ENCODE assay signal across 11 cellular contexts in genomic region chr4:158823461-158823873, GRCh38. TPM values are rescaled to one million over a fixed set of nuclear protein-coding genes. Genes with fewer than 3 reads are reported as not detected.
DNase-seq lines count a peak whose midpoint lies in the region; ATAC-seq and TF ChIP-seq lines count a peak whose summit lies in the region.
"Had no signal": no experiment of that assay in that cellular context is flagged by ENCODE, and none has a peak within 500 bp of the region (broad histone marks: within the 10 kb centered on the region; RNA-seq: fewer than 3 reads in every experiment).

No MANE protein-coding gene starts in this region.

- BruUV-seq in Calu3 (replicated peaks; lab: Mats Ljungman, UMichigan): no TSS peak

- TF ChIP-seq CTCF in Calu3 (IDR thresholded peaks at IDR 0.05; ENCODE audit: unreplicated experiment): no peak

- ATAC-seq in GM21717 (IDR thresholded peaks at IDR 0.05; ENCODE audit: unreplicated experiment) (peak; percentile 47), GM19395 (IDR thresholded peaks at IDR 0.05; ENCODE audit: unreplicated experiment) (no peak)
- ATAC-seq in activated T-cell treated with anti-CD3 and anti-CD28 coated beads, Interleukin-2, amount 50 U/mL, for 4 hours: peak; percentile 61 to 62

- peaks cover 21% of the 10 kb centered on the region for H3K36me3 Mint-ChIP-seq in Calu3 (ENCODE audit: insufficient read depth, unreplicated experiment)
- H3K36me3 Mint-ChIP-seq in activated T-cell treated with anti-CD3 and anti-CD28 coated beads, Interleukin-2, amount 50 U/mL, for 4 hours (ENCODE audit: insufficient read depth): peaks cover 4% of the 10 kb centered on the region
- H3K36me3 Mint-ChIP-seq: IgD-negative memory B cell; stimulated activated naive B cell treated with anti-CD40 and anti-IgM and Interleukin-4, amounts not matched to agents 10 μg/mL and 1 μg/mL and 100 μg/mL, for 72 hours had no signal

- intact Hi-C loops in Calu3 (cut with micrococcal nuclease; ENCODE audit: unreplicated experiment): no loop called here

- no peak overlapping the region for H3K4me3 Mint-ChIP-seq in Calu3 (ENCODE audit: low read depth, unreplicated experiment)
- no peak overlapping the region for H3K4me3 Mint-ChIP-seq in activated T-cell treated with anti-CD3 and anti-CD28 coated beads, Interleukin-2, amount 50 U/mL, for 4 hours
- H3K4me3 Mint-ChIP-seq: IgD-negative memory B cell; stimulated activated naive B cell treated with anti-CD40 and anti-IgM and Interleukin-4, amounts not matched to agents 10 μg/mL and 1 μg/mL and 100 μg/mL, for 72 hours had no signal

- H3K4me1 Mint-ChIP-seq in Calu3 (ENCODE audit: low read depth, unreplicated experiment): peaks cover 84% of the 10 kb centered on the region
- H3K4me1 Mint-ChIP-seq in activated T-cell treated with anti-CD3 and anti-CD28 coated beads, Interleukin-2, amount 50 U/mL, for 4 hours (ENCODE audit: low read depth): peaks cover 56% of the 10 kb centered on the region
- H3K4me1 Mint-ChIP-seq: IgD-negative memory B cell had no signal

- DNase-seq in Calu3: no peak
- no peak for DNase-seq in activated T-cell treated with anti-CD3 and anti-CD28 coated beads, Interleukin-2, amount 50 U/mL, for 4 hours
- peak; percentile 97 for DNase-seq in kidney tubule cell (ENCODE audit: low spot score)
- no peak for DNase-seq in globus pallidus (ENCODE audit: low spot score)
- no peak for DNase-seq in effector memory CD4-positive, alpha-beta T cell
- DNase-seq in UCSD-AML1 (lab: John Stamatoyannopoulos, UW; ENCODE audit: unreplicated experiment): no peak
- DNase-seq: stimulated activated naive B cell treated with anti-CD40 and anti-IgM and Interleukin-4, amounts not matched to agents 10 μg/mL and 1 μg/mL and 100 μg/mL, for 72 hours had no signal

- no peak overlapping the region for H3K27ac ChIP-seq in effector memory CD4-positive, alpha-beta T cell (ENCODE audit: insufficient read depth, low read length, poor library complexity, severe bottlenecking)
- H3K27ac ChIP-seq: neutrophil had no signal

- no peaks in the 10 kb centered on the region for H3K27me3 ChIP-seq in effector memory CD4-positive, alpha-beta T cell (replicated peaks; ENCODE audit: control insufficient read depth, insufficient read depth, low read length, poor library complexity, severe bottlenecking)
- H3K27me3 ChIP-seq: neutrophil had no signal

- H3K27me3 Mint-ChIP-seq in Calu3 (ENCODE audit: unreplicated experiment): no peaks in the 10 kb centered on the region
- H3K27me3 Mint-ChIP-seq in activated T-cell treated with anti-CD3 and anti-CD28 coated beads, Interleukin-2, amount 50 U/mL, for 4 hours (ENCODE audit: low read depth): no peaks in the 10 kb centered on the region

- no peaks in the 10 kb centered on the region for H3K9me3 Mint-ChIP-seq in Calu3 (ENCODE audit: low read depth, unreplicated experiment)
- H3K9me3 Mint-ChIP-seq in activated T-cell treated with anti-CD3 and anti-CD28 coated beads, Interleukin-2, amount 50 U/mL, for 4 hours: no peaks in the 10 kb centered on the region
- H3K9me3 Mint-ChIP-seq: stimulated activated naive B cell treated with anti-CD40 and anti-IgM and Interleukin-4, amounts not matched to agents 10 μg/mL and 1 μg/mL and 100 μg/mL, for 72 hours had no signal

- no peaks in the 10 kb centered on the region for H3K9me3 ChIP-seq in effector memory CD4-positive, alpha-beta T cell (ENCODE audit: control insufficient read depth, low read length)
- H3K9me3 ChIP-seq: neutrophil had no signal

- CTCF ChIA-PET in Calu3 (lab: Charles Lee): no interaction called here

- H3K4me3 ChIP-seq in effector memory CD4-positive, alpha-beta T cell (ENCODE audit: insufficient read depth, low read depth, low read length, poor library complexity, severe bottlenecking): no peak overlapping the region

- H3K27ac Mint-ChIP-seq in Calu3 (ENCODE audit: unreplicated experiment): peak overlapping the region; percentile 99
- H3K27ac Mint-ChIP-seq: IgD-negative memory B cell; stimulated activated naive B cell treated with anti-CD40 and anti-IgM and Interleukin-4, amounts not matched to agents 10 μg/mL and 1 μg/mL and 100 μg/mL, for 72 hours had no signal

- peaks cover 26% of the 10 kb centered on the region for H3K4me1 ChIP-seq in effector memory CD4-positive, alpha-beta T cell (ENCODE audit: control insufficient read depth, insufficient read depth, low read length, poor library complexity, severe bottlenecking)

- no peaks in the 10 kb centered on the region for H3K36me3 ChIP-seq in effector memory CD4-positive, alpha-beta T cell (ENCODE audit: control insufficient read depth, insufficient read depth, low read length)
- H3K36me3 ChIP-seq: neutrophil had no signal

RNA-seq across cellular contexts. Expression of gene FNIP2, which starts 54.6 kb away (rescaled TPM):
- total RNA-seq in Calu3 (2022): 35.3 and 38.7 TPM in 2 replicates
- total RNA-seq in activated T-cell treated with anti-CD3 and anti-CD28 coated beads, Interleukin-2, amount 50 U/mL, for 4 hours: 10 to 100 TPM in 2 of 3 donors, 1 to 10 TPM in 1; 9.0 to 13.0 (median 10.6) TPM
